In the genomic region with DNA sequence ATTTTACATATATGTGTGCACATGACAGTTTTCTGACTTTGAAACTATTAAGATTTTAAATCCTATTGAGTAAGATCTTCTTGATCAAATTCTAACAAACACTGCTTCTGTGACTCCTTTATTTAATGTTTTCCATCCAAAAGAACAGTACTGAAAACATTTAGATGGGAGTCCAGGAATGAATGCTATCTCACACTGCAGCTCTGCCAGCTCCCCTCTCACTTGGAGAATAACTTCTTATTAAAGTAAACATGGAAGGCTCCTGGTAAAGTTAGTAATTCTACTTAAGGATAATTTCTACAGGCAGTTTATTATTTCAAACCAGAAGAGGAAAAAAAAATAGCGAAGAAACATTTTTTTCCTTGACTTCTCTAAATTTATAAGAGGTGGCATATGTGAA, we compare ENCODE assay signal across 16 cellular contexts.
DNase-seq lines count a peak whose midpoint lies in the region; ATAC-seq and TF ChIP-seq lines count a peak whose summit lies in the region.
"Had no signal": no experiment of that assay in that cellular context is flagged by ENCODE, and none has a peak within 500 bp of the region (broad histone marks: within the 10 kb centered on the region; RNA-seq: fewer than 3 reads in every experiment).

No MANE protein-coding gene starts in this region.

- ATAC-seq in HG03097 (IDR thresholded peaks at IDR 0.05; ENCODE audit: low FRiP score, unreplicated experiment), result no peak
- ATAC-seq: A549 had no signal

- no peak overlapping the region for H3K4me3 ChIP-seq in fibroblast of the aortic adventitia (ENCODE audit: low read depth, low read length)
- H3K4me3 ChIP-seq: A549 had no signal

- TF ChIP-seq CTCF in fibroblast of the aortic adventitia (IDR thresholded peaks at IDR 0.05; ENCODE audit: insufficient read depth, low read length), result no peak

- DNase-seq in EH (ENCODE audit: low read depth) (peak; percentile 31), astrocyte of the hippocampus (ENCODE audit: low read depth, low spot score) (peak; percentile 16), fibroblast of the aortic adventitia (ENCODE audit: low read depth) (peak; percentile 55), dermis blood vessel endothelial cell (no peak), NCI-H345 (lab: John Stamatoyannopoulos, UW) (no peak)
- DNase-seq: BE2C; C1 segment of cervical spinal cord; CD4-positive, CD25-positive, alpha-beta regulatory T cell; CD8-positive, alpha-beta memory T cell; COR-L47; DMS 273 treated with DMSO at 0.1 percent for 48 hours; DMS53; DND-41; H9 had no signal

Comparison
In these comparisons a context has a peak if more than half of its experiments do, and no peak if none do; other contexts are left out.
1. DNase-seq: peak in EH (single experiment), astrocyte of the hippocampus (single experiment) and fibroblast of the aortic adventitia (single experiment); none in dermis blood vessel endothelial cell (single experiment) and NCI-H345 (single experiment).